Comparison of ENCODE assay signal across 8 cellular contexts in genomic region chr12:46303039-46303666, GRCh38. TPM values are rescaled to one million over a fixed set of nuclear protein-coding genes. Genes with fewer than 3 reads are reported as not detected.
DNase-seq lines count a peak whose midpoint lies in the region; ATAC-seq and TF ChIP-seq lines count a peak whose summit lies in the region.

No MANE protein-coding gene starts in this region.

- H3K27ac Mint-ChIP-seq in activated T-cell treated with anti-CD3 and anti-CD28 coated beads, Interleukin-2, amount 50 U/mL, for 72 hours: no peak overlapping the region

- TF ChIP-seq POLR2A in gastroesophageal sphincter (IDR thresholded peaks at IDR 0.05): no peak

- H3K27ac ChIP-seq in gastroesophageal sphincter: no peak overlapping the region

- no peaks in the 10 kb centered on the region for H3K27me3 ChIP-seq in gastroesophageal sphincter

- peaks cover 0 to 5% of the 10 kb centered on the region in 2 donors for H3K36me3 Mint-ChIP-seq in activated T-cell treated with anti-CD3 and anti-CD28 coated beads, Interleukin-2, amount 50 U/mL, for 72 hours (ENCODE audit: insufficient read depth in 2 of 2)

- H3K4me1 Mint-ChIP-seq in activated T-cell treated with anti-CD3 and anti-CD28 coated beads, Interleukin-2, amount 50 U/mL, for 72 hours (ENCODE audit: low read depth): no peaks in the 10 kb centered on the region

- no peak for TF ChIP-seq EP300 in gastroesophageal sphincter (IDR thresholded peaks at IDR 0.05)

- H3K36me3 ChIP-seq in gastroesophageal sphincter: no peaks in the 10 kb centered on the region

- H3K4me3 ChIP-seq in AG10803 (ENCODE audit: low read length): no peak overlapping the region
- H3K4me3 ChIP-seq in gastroesophageal sphincter: no peak overlapping the region
- no peak overlapping the region for H3K4me3 ChIP-seq in retinal pigment epithelial cell (ENCODE audit: low read length)

- WGBS in gastroesophageal sphincter (ENCODE audit: low coverage in 1 of 2), 2 donors: 100% methylated on average over 4 of the region's 5 CpGs; no CpG with 5 or more reads in 1 of the 2 donors

- H3K4me1 ChIP-seq in gastroesophageal sphincter: peaks cover 0 to 13% (median 8%) of the 10 kb centered on the region in 3 donors

- H3K9me3 ChIP-seq in gastroesophageal sphincter: no peaks in the 10 kb centered on the region

- peak; percentile 82 for ATAC-seq in GM18520 (IDR thresholded peaks at IDR 0.05; ENCODE audit: unreplicated experiment)
- ATAC-seq in activated T-cell treated with anti-CD3 and anti-CD28 coated beads, Interleukin-2, amount 50 U/mL, for 72 hours (replicated peaks in 1 of 2): peak; percentile 58 to 59
- ATAC-seq in gastroesophageal sphincter: peak; percentile 61
- ATAC-seq in GM21825 (IDR thresholded peaks at IDR 0.05; ENCODE audit: unreplicated experiment): no peak

- H3K4me3 Mint-ChIP-seq in activated T-cell treated with anti-CD3 and anti-CD28 coated beads, Interleukin-2, amount 50 U/mL, for 72 hours: no peak overlapping the region

- TF ChIP-seq CTCF in AG10803 (conservative IDR thresholded peaks at IDR 0.05; ENCODE audit: low read length) (peak; percentile 51), gastroesophageal sphincter (IDR thresholded peaks at IDR 0.05) (peak; percentile 42 to 66 (median 49)), retinal pigment epithelial cell (conservative IDR thresholded peaks at IDR 0.05; ENCODE audit: low read depth, low read length) (peak; percentile 61)

- H3K27me3 Mint-ChIP-seq in activated T-cell treated with anti-CD3 and anti-CD28 coated beads, Interleukin-2, amount 50 U/mL, for 72 hours (ENCODE audit: low read depth): no peaks in the 10 kb centered on the region

- peaks cover 3 to 4% of the 10 kb centered on the region in 2 donors for H3K9me3 Mint-ChIP-seq in activated T-cell treated with anti-CD3 and anti-CD28 coated beads, Interleukin-2, amount 50 U/mL, for 72 hours

- peak; percentile 22 for DNase-seq in AG10803 (ENCODE audit: low read depth)
- peak; percentile 22 for DNase-seq in NCI-H2029 treated with DMSO at 0.1 percent for 48 hours (lab: John Stamatoyannopoulos, UW)
- peak; percentile 39 to 44 for DNase-seq in activated T-cell treated with anti-CD3 and anti-CD28 coated beads, Interleukin-2, amount 50 U/mL, for 72 hours
- DNase-seq in retinal pigment epithelial cell (ENCODE audit: low read depth): no peak
- no peak for DNase-seq in DMS79 (lab: John Stamatoyannopoulos, UW)

RNA-seq across cellular contexts. Expression of gene SLC38A1, which starts 34.3 kb away (rescaled TPM):
- 100 to 1,000 TPM; 265 to 277 TPM for total RNA-seq in activated T-cell treated with anti-CD3 and anti-CD28 coated beads, Interleukin-2, amount 50 U/mL, for 72 hours
- total RNA-seq in gastroesophageal sphincter: 100 to 1,000 TPM; 175 to 273 (median 195) TPM

Comparison
In these comparisons a context has a peak if more than half of its experiments do, and no peak if none do; other contexts are left out.
1. DNase-seq: peak in AG10803 (single experiment), NCI-H2029 treated with DMSO at 0.1 percent for 48 hours (single experiment) and activated T-cell treated with anti-CD3 and anti-CD28 coated beads, Interleukin-2, amount 50 U/mL, for 72 hours (2 of 2); none in retinal pigment epithelial cell (single experiment) and DMS79 (single experiment).
2. Peak in every context shown above with its lines, with median percentiles within 50 percentile points of each other: CTCF ChIP-seq.